Comparison of ENCODE assay signal across 26 cellular contexts in genomic region chr2:194155406-194155805, GRCh38.
"Had no signal": no experiment of that assay in that cellular context is flagged by ENCODE, and none has a peak within 500 bp of the region (broad histone marks: within the 10 kb centered on the region; RNA-seq: fewer than 3 reads in every experiment).

No MANE protein-coding gene starts in this region.

- H3K36me3 ChIP-seq: neutrophil, pancreas, prostate gland, right atrium auricular region, right lobe of liver, sigmoid colon, stomach, thoracic aorta, thyroid gland, tibial nerve, upper lobe of left lung, vagina had no signal

- ATAC-seq: naive thymus-derived CD8-positive, alpha-beta T cell; natural killer cell treated with Interleukin-12 subunit alpha and Interleukin-12 subunit beta and Interleukin-15 and Interleukin-18, amount 100 ng/mL, for 72 hours; pancreas; right lobe of liver; stimulated activated effector memory CD8-positive, alpha-beta T cell treated with anti-CD3 and anti-CD28 coated beads, Interleukin-12 subunit alpha, Interleukin-12 subunit beta, amount 100 ng/mL, for 72 hours; stimulated activated naive B cell treated with anti-CD40 and anti-IgM and Interleukin-4, amounts not matched to agents 10 μg/mL and 1 μg/mL and 100 μg/mL, for 72 hours had no signal

- H3K4me1 ChIP-seq: pancreas, prostate gland, right atrium auricular region, right lobe of liver, sigmoid colon, stomach, thyroid gland, tibial nerve, upper lobe of left lung, vagina had no signal

- DNase-seq: naive thymus-derived CD8-positive, alpha-beta T cell; nephron progenitor cell; nucleus accumbens; pancreas; retina; right lobe of liver; sigmoid colon; small intestine; stimulated activated CD4-positive, alpha-beta T cell treated with anti-CD3 and anti-CD28 coated beads, Interleukin-15, amount 100 ng/mL, for 24 hours; stimulated activated CD4-positive, alpha-beta T cell treated with anti-CD3 and anti-CD28 coated beads, Interleukin-2, amount 100 ng/mL, for 24 hours; stimulated activated CD4-positive, alpha-beta T cell treated with anti-CD3 and anti-CD28 coated beads, Interleukin-2, amount 100 ng/mL, for 48 hours; stimulated activated CD4-positive, alpha-beta T cell treated with anti-CD3 and anti-CD28 coated beads, Interleukin-4, amount 100 ng/mL, for 24 hours; stimulated activated naive B cell treated with anti-CD40 and anti-IgM and Interleukin-4, amounts not matched to agents 10 μg/mL and 1 μg/mL and 100 μg/mL, for 72 hours; stimulated activated naive CD4-positive, alpha-beta T cell treated with Interleukin-2 at 50 U/mL for 16 hours; stomach; thyroid gland; trophoblast cell; upper lobe of left lung had no signal

- H3K4me3 ChIP-seq: pancreas, prostate gland, right atrium auricular region, right lobe of liver, sigmoid colon, stomach, thoracic aorta, thyroid gland, tibial nerve, upper lobe of left lung, vagina had no signal

- H3K27ac ChIP-seq: neutrophil, pancreas, prostate gland, right atrium auricular region, right lobe of liver, sigmoid colon, stomach, thoracic aorta, thyroid gland, tibial nerve, upper lobe of left lung, vagina had no signal

- H3K27me3 ChIP-seq: neutrophil, pancreas, right atrium auricular region, right lobe of liver, sigmoid colon, stomach, thyroid gland, tibial nerve, upper lobe of left lung, vagina had no signal

- H3K9me3 ChIP-seq: neutrophil, pancreas, prostate gland, right lobe of liver, thoracic aorta, thyroid gland, tibial nerve, upper lobe of left lung, vagina had no signal
